Comparison of ENCODE assay signal across 10 cellular contexts in genomic region chr15:99454107-99454809, GRCh38.
DNase-seq lines count a peak whose midpoint lies in the region; ATAC-seq and TF ChIP-seq lines count a peak whose summit lies in the region.
"Had no signal": no experiment of that assay in that cellular context is flagged by ENCODE, and none has a peak within 500 bp of the region (broad histone marks: within the 10 kb centered on the region; RNA-seq: fewer than 3 reads in every experiment).

No MANE protein-coding gene starts in this region.

- H3K27me3 Mint-ChIP-seq in activated naive CD8-positive, alpha-beta T cell treated with anti-CD3 and anti-CD28 coated beads, Interleukin-2, amount 50 U/mL, for 24 hours, result no peaks in the 10 kb centered on the region
- H3K27me3 Mint-ChIP-seq in nephron (ENCODE audit: low read depth) (peaks cover 4% of the 10 kb centered on the region), type B pancreatic cell (peaks cover 4% of the 10 kb centered on the region)

- peak; percentile 1 for DNase-seq in activated naive CD8-positive, alpha-beta T cell treated with anti-CD3 and anti-CD28 coated beads, Interleukin-2, amount 50 U/mL, for 24 hours
- DNase-seq in Right ventricle myocardium inferior (ENCODE audit: missing footprints), result no peak
- DNase-seq in type B pancreatic cell (ENCODE audit: extremely low spot score, unreplicated experiment), result no peak
- DNase-seq in HPDE6-E6E7 (ENCODE audit: extremely low spot score), result no peak
- no peak for DNase-seq in C1 segment of cervical spinal cord (lab: John Stamatoyannopoulos, UW)
- DNase-seq: activated naive CD4-positive, alpha-beta T cell treated with Interleukin-2 at 50 U/mL for 16 hours; DMS79; NCI-H187 had no signal

- ATAC-seq in activated naive CD8-positive, alpha-beta T cell treated with anti-CD3 and anti-CD28 coated beads, Interleukin-2, amount 50 U/mL, for 24 hours, result no peak
- peak; percentile 7 for ATAC-seq in Right ventricle myocardium inferior
- no peak for ATAC-seq in GM19452 (IDR thresholded peaks at IDR 0.05; ENCODE audit: unreplicated experiment)

- H3K36me3 Mint-ChIP-seq in activated naive CD8-positive, alpha-beta T cell treated with anti-CD3 and anti-CD28 coated beads, Interleukin-2, amount 50 U/mL, for 24 hours (ENCODE audit: low read depth), result no peaks in the 10 kb centered on the region
- no peaks in the 10 kb centered on the region for H3K36me3 Mint-ChIP-seq in nephron (ENCODE audit: low read depth)
- H3K36me3 Mint-ChIP-seq in type B pancreatic cell, result no peaks in the 10 kb centered on the region

- H3K27ac Mint-ChIP-seq in activated naive CD8-positive, alpha-beta T cell treated with anti-CD3 and anti-CD28 coated beads, Interleukin-2, amount 50 U/mL, for 24 hours, result no peak overlapping the region
- H3K27ac Mint-ChIP-seq in nephron (peak overlapping the region; percentile 81 to 96 (median 93)), type B pancreatic cell (peak overlapping the region; percentile 61)

- H3K4me3 Mint-ChIP-seq in activated naive CD8-positive, alpha-beta T cell treated with anti-CD3 and anti-CD28 coated beads, Interleukin-2, amount 50 U/mL, for 24 hours, result no peak overlapping the region
- H3K4me3 Mint-ChIP-seq in nephron, result peak overlapping the region in 2 of 3 experiments; percentile 19 to 34
- H3K4me3 Mint-ChIP-seq in type B pancreatic cell, result no peak overlapping the region

- peaks cover 58% of the 10 kb centered on the region for H3K4me1 Mint-ChIP-seq in activated naive CD8-positive, alpha-beta T cell treated with anti-CD3 and anti-CD28 coated beads, Interleukin-2, amount 50 U/mL, for 24 hours
- H3K4me1 Mint-ChIP-seq in nephron, result peaks cover 50% of the 10 kb centered on the region
- peaks cover 5% of the 10 kb centered on the region for H3K4me1 Mint-ChIP-seq in type B pancreatic cell (ENCODE audit: unreplicated experiment)

- TF ChIP-seq CTCF in nephron (IDR thresholded peaks at IDR 0.05; ENCODE audit: unreplicated experiment in 3 of 3) (no peak), type B pancreatic cell (conservative IDR thresholded peaks at IDR 0.05) (no peak)

- H3K9me3 Mint-ChIP-seq in activated naive CD8-positive, alpha-beta T cell treated with anti-CD3 and anti-CD28 coated beads, Interleukin-2, amount 50 U/mL, for 24 hours, result no peaks in the 10 kb centered on the region
- H3K9me3 Mint-ChIP-seq in nephron (peaks cover 9% of the 10 kb centered on the region), type B pancreatic cell (no peaks in the 10 kb centered on the region)

- intact Hi-C loops in Right ventricle myocardium inferior (cut with DNase I), result loop anchor here (2.0 to 5.0 kb wide), 4 partner anchors 19 to 248 kb away; no protein-coding TSS in a partner anchor

Comparison
In these comparisons a context has a peak if more than half of its experiments do, and no peak if none do; other contexts are left out.
1. H3K4me3 Mint-ChIP-seq: peak in nephron (2 of 3); none in activated naive CD8-positive, alpha-beta T cell treated with anti-CD3 and anti-CD28 coated beads, Interleukin-2, amount 50 U/mL, for 24 hours (single experiment) and type B pancreatic cell (single experiment).